In genomic region chr2:30561349-30561748, GRCh38 we compare ENCODE assay signal across 18 cellular contexts.
"Had no signal": no experiment of that assay in that cellular context is flagged by ENCODE, and none has a peak within 500 bp of the region (broad histone marks: within the 10 kb centered on the region; RNA-seq: fewer than 3 reads in every experiment).

No MANE protein-coding gene starts in this region.

- H3K9me3 ChIP-seq: colonic mucosa, gastroesophageal sphincter, psoas muscle had no signal

- H3K9me3 Mint-ChIP-seq: activated CD4-positive, alpha-beta memory T cell treated with anti-CD3 and anti-CD28 coated beads for 36 hours; activated naive CD8-positive, alpha-beta T cell treated with anti-CD3 and anti-CD28 coated beads for 36 hours; activated T-cell treated with anti-CD3 and anti-CD28 coated beads, Interleukin-2, amount 50 U/mL, for 4 hours; type B pancreatic cell had no signal

- H3K27ac ChIP-seq: colonic mucosa, gastroesophageal sphincter, psoas muscle had no signal

- DNase-seq: activated CD4-positive, alpha-beta memory T cell treated with anti-CD3 and anti-CD28 coated beads for 36 hours; activated CD4-positive, CD25-positive, alpha-beta regulatory T cell treated with anti-CD3 and anti-CD28 coated beads, Interleukin-2, amount 50 U/mL, for 72 hours; activated effector memory CD4-positive, alpha-beta T cell treated with anti-CD3 and anti-CD28 coated beads, Interleukin-2, amount 50 U/mL, for 16 hours; activated naive CD8-positive, alpha-beta T cell treated with anti-CD3 and anti-CD28 coated beads for 36 hours; activated T-cell treated with anti-CD3 and anti-CD28 coated beads, Interleukin-2, amount 50 U/mL, for 4 hours; anterior cingulate cortex; colonic mucosa; effector CD4-positive, alpha-beta T cell; left ventricle myocardium superior; mesendoderm; psoas muscle; stimulated activated naive CD4-positive, alpha-beta T cell treated with Interleukin-2 at 50 U/mL for 16 hours; T-helper 17 cell had no signal

- H3K27ac Mint-ChIP-seq: activated CD4-positive, alpha-beta memory T cell treated with anti-CD3 and anti-CD28 coated beads for 36 hours; activated naive CD8-positive, alpha-beta T cell treated with anti-CD3 and anti-CD28 coated beads for 36 hours; T-helper 17 cell; type B pancreatic cell had no signal

- H3K4me3 Mint-ChIP-seq: activated CD4-positive, alpha-beta memory T cell treated with anti-CD3 and anti-CD28 coated beads for 36 hours; activated naive CD8-positive, alpha-beta T cell treated with anti-CD3 and anti-CD28 coated beads for 36 hours; activated T-cell treated with anti-CD3 and anti-CD28 coated beads, Interleukin-2, amount 50 U/mL, for 4 hours; T-helper 17 cell; type B pancreatic cell had no signal

- H3K4me1 ChIP-seq: colonic mucosa, psoas muscle had no signal

- FAIRE-seq: endothelial cell of umbilical vein, keratinocyte had no signal

- H3K27me3 ChIP-seq: colonic mucosa, gastroesophageal sphincter had no signal

- H3K27me3 Mint-ChIP-seq: activated CD4-positive, alpha-beta memory T cell treated with anti-CD3 and anti-CD28 coated beads for 36 hours; activated naive CD8-positive, alpha-beta T cell treated with anti-CD3 and anti-CD28 coated beads for 36 hours; T-helper 17 cell; type B pancreatic cell had no signal

- H3K36me3 ChIP-seq: colonic mucosa had no signal

- H3K4me3 ChIP-seq: colonic mucosa, gastroesophageal sphincter, psoas muscle had no signal

- ATAC-seq: activated T-cell treated with anti-CD3 and anti-CD28 coated beads, Interleukin-2, amount 50 U/mL, for 4 hours; gastroesophageal sphincter; left ventricle myocardium superior; psoas muscle; sciatic nerve; T-helper 17 cell had no signal
